Comparison of ENCODE assay signal across 1 cellular context in genomic region chr9:115674091-115674490, GRCh38.
TF ChIP-seq lines count a peak whose summit lies in the region.

No MANE protein-coding gene starts in this region.

TF ChIP-seq in SK-N-SH, 30 proteins besides CTCF, POLR2A, EP300 and RAD21 (continued from another document):
- TF ChIP-seq, protein P1, sequence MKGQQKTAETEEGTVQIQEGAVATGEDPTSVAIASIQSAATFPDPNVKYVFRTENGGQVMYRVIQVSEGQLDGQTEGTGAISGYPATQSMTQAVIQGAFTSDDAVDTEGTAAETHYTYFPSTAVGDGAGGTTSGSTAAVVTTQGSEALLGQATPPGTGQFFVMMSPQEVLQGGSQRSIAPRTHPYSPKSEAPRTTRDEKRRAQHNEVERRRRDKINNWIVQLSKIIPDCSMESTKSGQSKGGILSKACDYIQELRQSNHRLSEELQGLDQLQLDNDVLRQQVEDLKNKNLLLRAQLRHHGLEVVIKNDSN (IDR thresholded peaks at IDR 0.05; ENCODE audit: borderline replicate concordance, low read depth): no peak
- TF ChIP-seq FOSL2 (IDR thresholded peaks at IDR 0.05; ENCODE audit: borderline replicate concordance, low read depth): no peak
- TF ChIP-seq YY1 (IDR thresholded peaks at IDR 0.05; ENCODE audit: low read depth): no peak
- TF ChIP-seq, protein P2, sequence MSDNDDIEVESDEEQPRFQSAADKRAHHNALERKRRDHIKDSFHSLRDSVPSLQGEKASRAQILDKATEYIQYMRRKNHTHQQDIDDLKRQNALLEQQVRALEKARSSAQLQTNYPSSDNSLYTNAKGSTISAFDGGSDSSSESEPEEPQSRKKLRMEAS (IDR thresholded peaks at IDR 0.05; ENCODE audit: low read depth): no peak
- no peak for TF ChIP-seq NRF1 (IDR thresholded peaks at IDR 0.05; ENCODE audit: low read depth, low read length)
- no peak for TF ChIP-seq JUND (IDR thresholded peaks at IDR 0.05)
- TF ChIP-seq SMC3 (IDR thresholded peaks at IDR 0.05; ENCODE audit: low read depth, low read length): no peak
- TF ChIP-seq GABPA (IDR thresholded peaks at IDR 0.05; ENCODE audit: low read depth): no peak
- TF ChIP-seq, protein P3, sequence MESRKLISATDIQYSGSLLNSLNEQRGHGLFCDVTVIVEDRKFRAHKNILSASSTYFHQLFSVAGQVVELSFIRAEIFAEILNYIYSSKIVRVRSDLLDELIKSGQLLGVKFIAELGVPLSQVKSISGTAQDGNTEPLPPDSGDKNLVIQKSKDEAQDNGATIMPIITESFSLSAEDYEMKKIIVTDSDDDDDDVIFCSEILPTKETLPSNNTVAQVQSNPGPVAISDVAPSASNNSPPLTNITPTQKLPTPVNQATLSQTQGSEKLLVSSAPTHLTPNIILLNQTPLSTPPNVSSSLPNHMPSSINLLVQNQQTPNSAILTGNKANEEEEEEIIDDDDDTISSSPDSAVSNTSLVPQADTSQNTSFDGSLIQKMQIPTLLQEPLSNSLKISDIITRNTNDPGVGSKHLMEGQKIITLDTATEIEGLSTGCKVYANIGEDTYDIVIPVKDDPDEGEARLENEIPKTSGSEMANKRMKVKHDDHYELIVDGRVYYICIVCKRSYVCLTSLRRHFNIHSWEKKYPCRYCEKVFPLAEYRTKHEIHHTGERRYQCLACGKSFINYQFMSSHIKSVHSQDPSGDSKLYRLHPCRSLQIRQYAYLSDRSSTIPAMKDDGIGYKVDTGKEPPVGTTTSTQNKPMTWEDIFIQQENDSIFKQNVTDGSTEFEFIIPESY (IDR thresholded peaks at IDR 0.05; ENCODE audit: borderline replicate concordance, low read depth): no peak
- no peak for TF ChIP-seq ELF1 (IDR thresholded peaks at IDR 0.05)
- no peak for TF ChIP-seq NFIC (IDR thresholded peaks at IDR 0.05; ENCODE audit: borderline replicate concordance)
- TF ChIP-seq FOXJ3 (CRISPR knock-in tag; IDR thresholded peaks at IDR 0.05): no peak
- TF ChIP-seq MEF2A (IDR thresholded peaks at IDR 0.05; ENCODE audit: borderline replicate concordance, low read depth): no peak
- no peak for TF ChIP-seq TAF1 (IDR thresholded peaks at IDR 0.05; ENCODE audit: borderline replicate concordance, low read depth, low read length)
- TF ChIP-seq EZH2phosphoT487 (IDR thresholded peaks at IDR 0.05; ENCODE audit: borderline replicate concordance, low read depth): no peak
TF ChIP-seq in SK-N-SH: peak in this region for 0.
